ENCODE assay signal across 17 cellular contexts in the genomic region with DNA sequence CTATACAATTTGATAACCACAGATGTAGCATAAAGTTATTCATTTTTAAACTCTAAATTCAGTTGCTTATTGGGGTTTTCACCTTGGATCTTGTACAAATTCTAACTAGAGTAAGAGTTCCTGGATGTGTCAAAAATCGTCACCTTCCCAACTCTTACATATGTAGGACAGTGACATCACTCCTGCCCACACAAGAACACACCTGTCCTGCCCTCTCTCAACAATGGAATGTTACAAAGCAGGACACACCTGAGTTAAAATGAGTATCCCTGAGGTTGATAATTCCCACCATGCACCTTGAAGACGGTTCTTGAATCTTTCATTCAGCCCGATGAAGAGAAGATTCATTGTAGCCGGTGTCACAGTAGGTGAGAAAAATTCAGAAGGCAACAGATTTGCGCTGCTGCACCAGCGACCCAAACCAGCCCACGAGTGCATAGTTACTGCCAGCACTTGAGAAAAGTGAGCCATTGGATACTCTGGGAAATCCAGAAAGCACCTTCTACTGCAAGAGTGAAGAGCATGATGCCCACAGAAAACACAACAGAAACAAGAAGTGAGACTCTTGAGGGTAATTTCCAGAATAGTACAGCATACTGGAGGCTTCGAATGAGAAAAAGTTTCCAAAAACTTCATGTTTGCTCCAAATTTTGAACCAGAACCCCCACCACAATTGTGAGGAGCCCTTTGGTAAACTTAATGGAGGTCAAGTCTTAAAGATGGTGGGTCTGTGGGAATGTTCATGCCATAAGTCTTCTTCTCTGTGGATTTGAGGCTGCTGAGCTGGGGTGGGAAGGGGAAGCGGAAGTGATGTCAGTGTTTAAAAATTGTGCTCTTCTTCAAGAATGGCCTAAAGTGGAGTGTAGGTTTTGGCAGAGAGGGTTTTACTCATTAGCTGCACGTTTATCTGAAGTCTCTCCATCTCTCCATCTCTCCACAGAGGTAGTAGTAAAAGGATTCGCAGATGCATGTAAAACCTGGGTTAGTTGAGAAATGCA. TPM values are rescaled to one million over a fixed set of nuclear protein-coding genes. Genes with fewer than 3 reads are reported as not detected.
DNase-seq lines count a peak whose midpoint lies in the region; ATAC-seq, FAIRE-seq and TF ChIP-seq lines count a peak whose summit lies in the region.
"Had no signal": no experiment of that assay in that cellular context is flagged by ENCODE, and none has a peak within 500 bp of the region (broad histone marks: within the 10 kb centered on the region; RNA-seq: fewer than 3 reads in every experiment).

No MANE protein-coding gene starts in this region.

- no peak overlapping the region for H3K4me2 ChIP-seq in HepG2 (ENCODE audit: low read depth, low read length)

- no peak overlapping the region for H3K9ac ChIP-seq in HepG2 (ENCODE audit: insufficient read depth, low read depth, low read length)

- TF ChIP-seq EP300 in HepG2 (IDR thresholded peaks at IDR 0.05; ENCODE audit: low read depth in 2 of 2, low read length in 2 of 2), result no peak
- TF ChIP-seq EP300 in HepG2 (CRISPR knock-in tag; IDR thresholded peaks at IDR 0.05; ENCODE audit: borderline replicate concordance), result no peak

- H3K27me3 ChIP-seq in HepG2 (ENCODE audit: control insufficient read depth in 1 of 2, insufficient read depth in 2 of 2, low read length in 2 of 2) (no peaks in the 10 kb centered on the region; a peak in 1 of 5 replicates), right lobe of liver (no peaks in the 10 kb centered on the region)
- H3K27me3 ChIP-seq: esophagus muscularis mucosa, suprapubic skin had no signal

- no peaks in the 10 kb centered on the region for H3K27me3 Mint-ChIP-seq in glutamatergic neuron (ENCODE audit: unreplicated experiment)

- no peaks in the 10 kb centered on the region for H3K9me3 Mint-ChIP-seq in glutamatergic neuron (ENCODE audit: unreplicated experiment)

- TF ChIP-seq POLR2A in HepG2 (IDR thresholded peaks at IDR 0.05; ENCODE audit: insufficient read depth in 1 of 2, low read depth in 2 of 2, low read length in 2 of 2) (no peak), right lobe of liver (IDR thresholded peaks at IDR 0.05) (no peak)

- H3K79me2 ChIP-seq in HepG2 (ENCODE audit: insufficient read depth, low read length), result no peaks in the 10 kb centered on the region

- WGBS in HepG2 (ENCODE audit: low lambda C conversion rate), result 13% methylated on average over 11 of the region's 11 CpGs
- 55% methylated on average over 11 of the region's 11 CpGs for WGBS in right lobe of liver (ENCODE audit: insufficient coverage, low coverage, low lambda C conversion rate, missing lambda C conversion rate)

- no peak overlapping the region for H3K27ac Mint-ChIP-seq in glutamatergic neuron (ENCODE audit: unreplicated experiment)
- H3K27ac Mint-ChIP-seq: mesothelial cell of epicardium had no signal

- H3K9me3 ChIP-seq in HepG2 (ENCODE audit: low read length), result no peaks in the 10 kb centered on the region
- H3K9me3 ChIP-seq in right lobe of liver, result no peaks in the 10 kb centered on the region
- H3K9me3 ChIP-seq: suprapubic skin had no signal

- H4K20me1 ChIP-seq in HepG2 (ENCODE audit: insufficient read depth, low read length), result no peaks in the 10 kb centered on the region

- no peaks in the 10 kb centered on the region for H3K4me1 Mint-ChIP-seq in glutamatergic neuron (ENCODE audit: low read depth, unreplicated experiment)
- H3K4me1 Mint-ChIP-seq: mesothelial cell of epicardium had no signal

- CTCF ChIA-PET in HepG2 (lab: Yijun Ruan, JAX; ENCODE audit: low intra/inter-chr PET ratio, low total read pairs), result no interaction called here

- ATAC-seq in HepG2 (no peak), right lobe of liver (no peak), HG02571 (IDR thresholded peaks at IDR 0.05; ENCODE audit: unreplicated experiment) (peak; percentile 72), HG03378 (IDR thresholded peaks at IDR 0.05; ENCODE audit: unreplicated experiment) (peak; percentile 95)

- DNase-seq in HepG2 (ENCODE audit: low spot score) (no peak), right lobe of liver (no peak), NCI-H2081 (lab: John Stamatoyannopoulos, UW) (no peak), glutamatergic neuron (no peak), COLO668 (lab: John Stamatoyannopoulos, UW; ENCODE audit: unreplicated experiment) (no peak)
- no peak for DNase-seq in stimulated activated naive CD4-positive, alpha-beta T cell treated with Interleukin-2 at 50 U/mL for 16 hours (lab: John Stamatoyannopoulos, UW)
- DNase-seq: activated CD4-positive, alpha-beta T cell treated with anti-CD3 and anti-CD28 coated beads, Interleukin-2, amount 50 U/mL, for 4 hours; activated naive CD4-positive, alpha-beta T cell; Caco-2; NCI-H2081 treated with DMSO at 0.1 percent for 48 hours; T-helper 1 cell had no signal

- H3K4me3 Mint-ChIP-seq in glutamatergic neuron (ENCODE audit: unreplicated experiment), result no peak overlapping the region
- H3K4me3 Mint-ChIP-seq: mesothelial cell of epicardium had no signal

- H3K27ac ChIP-seq in HepG2 (ENCODE audit: extremely low read length, insufficient read depth, low read length) (no peak overlapping the region), right lobe of liver (no peak overlapping the region)
- H3K27ac ChIP-seq: 22Rv1, esophagus muscularis mucosa, suprapubic skin had no signal

- BruUV-seq in HepG2 (replicated peaks; lab: Mats Ljungman, UMichigan), result no TSS peak

- no peak for TF ChIP-seq CTCF in HepG2 (CRISPR knock-in tag; IDR thresholded peaks at IDR 0.05)
- TF ChIP-seq CTCF in right lobe of liver (IDR thresholded peaks at IDR 0.05), result no peak
- TF ChIP-seq CTCF in glutamatergic neuron (IDR thresholded peaks at IDR 0.05; ENCODE audit: partially characterized antibody, unreplicated experiment), result no peak

- intact Hi-C loops in HepG2 (cut with micrococcal nuclease; ENCODE audit: unreplicated experiment) (no loop called here), right lobe of liver (cut with DNase I) (no loop called here)

- H3K36me3 ChIP-seq in HepG2 (replicated peaks in 1 of 2; ENCODE audit: control insufficient read depth in 1 of 2, insufficient read depth in 2 of 2, low read length in 2 of 2) (no peaks in the 10 kb centered on the region), right lobe of liver (no peaks in the 10 kb centered on the region)
- H3K36me3 ChIP-seq: esophagus muscularis mucosa, suprapubic skin had no signal

- peak; percentile 58 for FAIRE-seq in HepG2 (lab: Jason Lieb, UNC)

- no peak for TF ChIP-seq RAD21 in HepG2 (CRISPR knock-in tag; IDR thresholded peaks at IDR 0.05)

- H2AFZ ChIP-seq in HepG2 (ENCODE audit: low read length), result no peak overlapping the region

- no peaks in the 10 kb centered on the region for H3K4me1 ChIP-seq in HepG2 (ENCODE audit: insufficient read depth, low read length)
- H3K4me1 ChIP-seq in right lobe of liver, result no peaks in the 10 kb centered on the region
- H3K4me1 ChIP-seq: Caco-2, esophagus muscularis mucosa, suprapubic skin had no signal

- H3K4me3 ChIP-seq in HepG2 (replicated peaks in 1 of 3; ENCODE audit: insufficient read depth in 1 of 3, low read depth in 2 of 3, low read length in 3 of 3) (no peak overlapping the region), right lobe of liver (no peak overlapping the region)
- H3K4me3 ChIP-seq: esophagus muscularis mucosa, suprapubic skin had no signal

- POLR2A ChIA-PET in HepG2 (lab: Yijun Ruan, JAX), result no interaction called here

- in situ Hi-C loops in HepG2 (cut with HindIII; ENCODE audit: extremely low pct_ligation_motif_present, low pct_unique_long_range_greater_than_20kb), result no loop called here

- H3K36me3 Mint-ChIP-seq in glutamatergic neuron (ENCODE audit: unreplicated experiment), result no peaks in the 10 kb centered on the region
- H3K36me3 Mint-ChIP-seq: mesothelial cell of epicardium had no signal

TF ChIP-seq in HepG2, 621 proteins besides CTCF, POLR2A, EP300 and RAD21 (continues in another document):
- no peak for TF ChIP-seq ZEB1 (IDR thresholded peaks at IDR 0.05; ENCODE audit: insufficient replicate concordance, low read depth)

RNA-seq across cellular contexts. Expression of a gene that starts 34.7 kb away (rescaled TPM):
- 0.04 TPM in 1 of 2 replicates, not detected in the other for total RNA-seq in HepG2 (2016; rRNA removed; fragmentation: Illumina TruSeq; extraction: Trizol)
- total RNA-seq in HepG2 (2016; cell fraction: cytosol; rRNA removed; fragmentation: Illumina TruSeq; extraction: Trizol; ENCODE audit: low read depth), result not detected in 2 replicates
- total RNA-seq in HepG2 (2016; cell fraction: insoluble cytoplasmic fraction; rRNA removed; fragmentation: Illumina TruSeq; extraction: Trizol), result not detected in 2 replicates
- 0.03 TPM in 1 of 2 replicates, not detected in the other for total RNA-seq in HepG2 (2016; cell fraction: membrane; rRNA removed; fragmentation: Illumina TruSeq; extraction: Trizol)
- not detected in 2 replicates for total RNA-seq in HepG2 (2016; cell fraction: nucleus; rRNA removed; fragmentation: Illumina TruSeq; extraction: Trizol)
- polyA plus RNA-seq in HepG2 (2011; rRNA removed), result not detected in 2 replicates
- polyA plus RNA-seq in HepG2 (2011; cell fraction: cytosol; rRNA removed), result 0.01 and 0.03 TPM in 2 replicates
- 0.02 and 0.06 TPM in 2 replicates for polyA plus RNA-seq in HepG2 (2011; cell fraction: nucleus; rRNA removed)
- not detected in 2 replicates for polyA plus RNA-seq in HepG2 (2012)
- polyA plus RNA-seq in HepG2 (2016; cell fraction: cytosol; fragmentation: Illumina TruSeq; extraction: Trizol; ENCODE audit: low read depth), result not detected in 2 replicates
- not detected in 2 replicates for polyA plus RNA-seq in HepG2 (2016; cell fraction: insoluble cytoplasmic fraction; fragmentation: Illumina TruSeq; extraction: Trizol; ENCODE audit: low read depth)
- polyA plus RNA-seq in HepG2 (2016; cell fraction: membrane; fragmentation: Illumina TruSeq; extraction: Trizol; ENCODE audit: low read depth), result not detected in 2 replicates
- polyA plus RNA-seq in HepG2 (2016; cell fraction: nucleus; fragmentation: Illumina TruSeq; extraction: Trizol; ENCODE audit: insufficient read depth, low read depth), result 0.07 TPM in 1 of 2 replicates, not detected in the other
- 0.12 TPM in 1 of 2 replicates, not detected in the other for polyA minus RNA-seq in HepG2 (2011; rRNA and poly(A)+ RNA removed; ENCODE audit: low replicate concordance)
- not detected in 2 replicates for polyA minus RNA-seq in HepG2 (2011; cell fraction: cytosol; rRNA and poly(A)+ RNA removed)
- polyA minus RNA-seq in HepG2 (2011; cell fraction: nucleus; rRNA and poly(A)+ RNA removed), result 0.12 TPM in 1 of 2 replicates, not detected in the other
- total RNA-seq in right lobe of liver, result under 1 TPM in 4 of 6 experiments, not detected in 2; under 0.01 to 0.26 (median 0.09) TPM
- total RNA-seq in glutamatergic neuron (ENCODE audit: unreplicated experiment), result 16.4 TPM

Comparison
In these comparisons a context has a peak if more than half of its experiments do, and no peak if none do; other contexts are left out.
1. ATAC-seq: peak in HG02571 (single experiment) and HG03378 (single experiment); none in HepG2 (single experiment) and right lobe of liver (0 of 4).
2. RNA of a gene that starts 34.7 kb away (total RNA-seq): 16.4 TPM in glutamatergic neuron (single experiment); under 0.01 to 0.26 TPM in right lobe of liver and 0.03 to 0.04 TPM in HepG2; every median in the first group is over 10 times any median in the second.